ENCODE assay signal across 9 cellular contexts in genomic region chr13:87671031-87671823, GRCh38. TPM values are rescaled to one million over a fixed set of nuclear protein-coding genes. Genes with fewer than 3 reads are reported as not detected.
DNase-seq lines count a peak whose midpoint lies in the region; TF ChIP-seq lines count a peak whose summit lies in the region.
"Had no signal": no experiment of that assay in that cellular context is flagged by ENCODE, and none has a peak within 500 bp of the region (broad histone marks: within the 10 kb centered on the region; RNA-seq: fewer than 3 reads in every experiment).

SLITRK5 (plus strand) TSS chr13:87671371; CDS start chr13:87675389, 4,018 bp downstream.

- H3K4me3 ChIP-seq in LNCaP clone FGC (ENCODE audit: low read depth, low read length) (peak within 1 kb of the TSS; percentile 32), SK-N-MC (peak within 1 kb of the TSS; percentile 97), rectal smooth muscle tissue (ENCODE audit: low read length) (peak within 1 kb of the TSS; percentile 57)

- H3K36me3 ChIP-seq in SK-N-MC (ENCODE audit: insufficient read depth, low read length) (peaks cover 9% of the 10 kb centered on the region; the same call in 1 of the 2 replicates), rectal smooth muscle tissue (ENCODE audit: control insufficient read depth, insufficient read depth, low read length) (no peaks in the 10 kb centered on the region)

- peak; percentile 77 for TF ChIP-seq CTCF in LNCaP clone FGC (IDR thresholded peaks at IDR 0.05; ENCODE audit: control insufficient read depth, extremely low read depth, insufficient read depth)

- H3K27ac ChIP-seq in SK-N-MC (no peak within 1 kb of the TSS), rectal smooth muscle tissue (ENCODE audit: low read depth, low read length) (no peak within 1 kb of the TSS)

- peak within 1 kb of the TSS; percentile 57 for H3K9ac ChIP-seq in SK-N-MC (ENCODE audit: insufficient read length)
- H3K9ac ChIP-seq in rectal smooth muscle tissue (ENCODE audit: low read length), result no peak within 1 kb of the TSS

- no peaks in the 10 kb centered on the region; the same call in 1 of the 2 replicates for H3K9me3 ChIP-seq in SK-N-MC (ENCODE audit: low read depth, low read length)

- H3K4me1 ChIP-seq in rectal smooth muscle tissue (ENCODE audit: control insufficient read depth, insufficient read depth, low read length), result peaks cover 2% of the 10 kb centered on the region

- peak; percentile 72 for DNase-seq in GDM1 (lab: John Stamatoyannopoulos, UW)
- peak; percentile 75 for DNase-seq in H4 (ENCODE audit: low spot score)
- no peak for DNase-seq in LNCaP clone FGC (ENCODE audit: low read depth)
- DNase-seq in SK-N-MC (ENCODE audit: low read depth, low spot score), result peak; percentile 57
- peak; percentile 39 to 90 (median 80) for DNase-seq in anterior cingulate cortex (lab: John Stamatoyannopoulos, UW)
- DNase-seq in hepatic stellate cell (ENCODE audit: low spot score), result peak; percentile 43
- DNase-seq in 8988T, result no peak

- H3K27me3 ChIP-seq in rectal smooth muscle tissue (ENCODE audit: control insufficient read depth, insufficient read depth, low read length), result peaks cover 16% of the 10 kb centered on the region

RNA-seq across cellular contexts. Expression of gene SLITRK5, which starts in this region (rescaled TPM):
- 0.14 and 0.43 TPM in 2 replicates for total RNA-seq in H4 (2014; rRNA removed; shearing (Covaris generic))
- total RNA-seq: pulmonary artery endothelial cell had no signal

Comparison
In these comparisons a context has a peak if more than half of its experiments do, and no peak if none do; other contexts are left out.
1. Peak in DNase-seq in H4; RNA of the gene not detected or under 1 TPM.
2. DNase-seq: peak in GDM1 (single experiment), SK-N-MC (single experiment), anterior cingulate cortex (58 of 58) and hepatic stellate cell (single experiment); none in LNCaP clone FGC (single experiment) and 8988T (single experiment).
3. H3K4me3 ChIP-seq: peak in every context shown above with its lines; median percentile 97 in SK-N-MC; 57 in rectal smooth muscle tissue; 32 in LNCaP clone FGC.